1 cellular context compared by ENCODE assay signal in the genomic region with DNA sequence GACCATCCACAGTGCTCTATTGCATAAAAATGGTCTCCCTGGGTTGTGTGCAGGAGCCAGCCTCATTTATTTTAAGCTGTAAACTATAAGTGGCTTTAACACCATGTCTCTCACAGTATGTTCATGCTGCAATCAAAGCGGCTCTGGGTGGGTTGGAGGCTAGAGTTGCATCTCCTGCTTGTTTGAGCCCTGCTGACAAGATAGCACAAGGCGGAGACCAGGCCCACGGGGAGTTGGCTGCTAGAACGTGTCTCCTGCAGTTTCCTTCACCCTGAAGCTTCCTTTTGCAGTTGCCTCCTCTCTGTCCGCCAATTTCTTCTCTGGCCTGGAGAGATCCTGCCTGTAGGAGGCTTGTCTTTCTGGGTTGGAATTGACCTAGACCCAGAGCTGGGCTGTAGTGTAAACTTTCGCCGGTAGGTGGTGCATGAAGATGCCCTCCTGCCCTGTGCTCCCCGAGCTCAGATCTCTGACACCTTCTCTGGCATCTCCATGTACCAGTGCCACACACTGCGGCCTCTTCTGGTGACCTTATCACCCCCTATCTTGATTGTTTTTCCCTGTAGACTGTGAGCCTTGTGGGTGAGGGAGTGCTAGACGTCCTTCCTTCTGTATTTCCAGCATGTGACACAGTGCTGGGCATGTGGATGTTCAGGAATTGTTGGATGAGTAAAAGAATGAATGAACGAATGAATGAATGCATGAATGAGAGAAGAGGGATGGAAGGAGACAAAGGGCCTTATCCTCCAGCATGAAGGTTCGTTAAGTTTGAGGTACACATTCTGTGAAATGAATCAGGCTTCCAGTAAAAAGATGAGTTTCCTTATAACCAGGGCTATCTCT.
TF ChIP-seq lines count a peak whose summit lies in the region.

No MANE protein-coding gene starts in this region.

TF ChIP-seq in HepG2, 621 proteins besides CTCF, POLR2A, EP300 and RAD21 (continued from another document and continues in another):
- TF ChIP-seq, protein P1, sequence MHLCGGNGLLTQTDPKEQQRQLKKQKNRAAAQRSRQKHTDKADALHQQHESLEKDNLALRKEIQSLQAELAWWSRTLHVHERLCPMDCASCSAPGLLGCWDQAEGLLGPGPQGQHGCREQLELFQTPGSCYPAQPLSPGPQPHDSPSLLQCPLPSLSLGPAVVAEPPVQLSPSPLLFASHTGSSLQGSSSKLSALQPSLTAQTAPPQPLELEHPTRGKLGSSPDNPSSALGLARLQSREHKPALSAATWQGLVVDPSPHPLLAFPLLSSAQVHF (CRISPR knock-in tag; IDR thresholded peaks at IDR 0.05), result no peak
- TF ChIP-seq FOXP4 (CRISPR knock-in tag; IDR thresholded peaks at IDR 0.05), result no peak
- no peak for TF ChIP-seq ELF1 (CRISPR knock-in tag; IDR thresholded peaks at IDR 0.05)
- TF ChIP-seq ZNF644 (CRISPR knock-in tag; IDR thresholded peaks at IDR 0.05; ENCODE audit: low read depth), result peak; percentile 21; the same call in 1 of the 2 replicates
- TF ChIP-seq TBX2 (CRISPR knock-in tag; IDR thresholded peaks at IDR 0.05; ENCODE audit: borderline replicate concordance), result 0 out of 2 replicates have a peak, but pooled peaks have one; percentile 18
- TF ChIP-seq, protein P2, sequence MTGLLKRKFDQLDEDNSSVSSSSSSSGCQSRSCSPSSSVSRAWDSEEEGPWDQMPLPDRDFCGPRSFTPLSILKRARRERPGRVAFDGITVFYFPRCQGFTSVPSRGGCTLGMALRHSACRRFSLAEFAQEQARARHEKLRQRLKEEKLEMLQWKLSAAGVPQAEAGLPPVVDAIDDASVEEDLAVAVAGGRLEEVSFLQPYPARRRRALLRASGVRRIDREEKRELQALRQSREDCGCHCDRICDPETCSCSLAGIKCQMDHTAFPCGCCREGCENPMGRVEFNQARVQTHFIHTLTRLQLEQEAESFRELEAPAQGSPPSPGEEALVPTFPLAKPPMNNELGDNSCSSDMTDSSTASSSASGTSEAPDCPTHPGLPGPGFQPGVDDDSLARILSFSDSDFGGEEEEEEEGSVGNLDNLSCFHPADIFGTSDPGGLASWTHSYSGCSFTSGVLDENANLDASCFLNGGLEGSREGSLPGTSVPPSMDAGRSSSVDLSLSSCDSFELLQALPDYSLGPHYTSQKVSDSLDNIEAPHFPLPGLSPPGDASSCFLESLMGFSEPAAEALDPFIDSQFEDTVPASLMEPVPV (CRISPR knock-in tag; IDR thresholded peaks at IDR 0.05), result no peak
- no peak for TF ChIP-seq POGZ (CRISPR knock-in tag; IDR thresholded peaks at IDR 0.05)
- no peak for TF ChIP-seq IRX3 (CRISPR knock-in tag; IDR thresholded peaks at IDR 0.05; ENCODE audit: borderline replicate concordance, low read depth)
- no peak for TF ChIP-seq ATF1 (CRISPR knock-in tag; IDR thresholded peaks at IDR 0.05)
- peak; percentile 28; the same call in 1 of the 2 replicates for TF ChIP-seq FOSL2 (CRISPR knock-in tag; IDR thresholded peaks at IDR 0.05)
- TF ChIP-seq ZNF10 (CRISPR knock-in tag; IDR thresholded peaks at IDR 0.05; ENCODE audit: borderline replicate concordance, low read depth), result no peak
- no peak for TF ChIP-seq CBFB (CRISPR knock-in tag; IDR thresholded peaks at IDR 0.05)
- no peak for TF ChIP-seq ZNF616 (CRISPR knock-in tag; IDR thresholded peaks at IDR 0.05; ENCODE audit: low read depth)
- peak; percentile 20 for TF ChIP-seq YY1 (IDR thresholded peaks at IDR 0.05; ENCODE audit: insufficient read depth, insufficient replicate concordance, low read depth, low read length)
- TF ChIP-seq ZNF547 (CRISPR knock-in tag; IDR thresholded peaks at IDR 0.05), result 0 out of 2 replicates have a peak, but pooled peaks have one; percentile 46
- TF ChIP-seq ZNF572 (CRISPR knock-in tag; IDR thresholded peaks at IDR 0.05), result 0 out of 2 replicates have a peak, but pooled peaks have one; percentile 35
- TF ChIP-seq ZNF564 (CRISPR knock-in tag; IDR thresholded peaks at IDR 0.05), result no peak
- no peak for TF ChIP-seq NONO (IDR thresholded peaks at IDR 0.05)
- TF ChIP-seq NONO (CRISPR knock-in tag; conservative IDR thresholded peaks at IDR 0.05), result no peak
- no peak for TF ChIP-seq FOXP1 (IDR thresholded peaks at IDR 0.05)
- TF ChIP-seq FOXP1 (CRISPR knock-in tag; IDR thresholded peaks at IDR 0.05), result no peak
- TF ChIP-seq FOXO4 (CRISPR knock-in tag; conservative IDR thresholded peaks at IDR 0.05), result no peak
- no peak for TF ChIP-seq WIZ (CRISPR knock-in tag; IDR thresholded peaks at IDR 0.05)
- no peak for TF ChIP-seq ZBTB49 (CRISPR knock-in tag; IDR thresholded peaks at IDR 0.05; ENCODE audit: borderline replicate concordance)
- no peak for TF ChIP-seq MTF2 (CRISPR knock-in tag; IDR thresholded peaks at IDR 0.05; ENCODE audit: borderline replicate concordance)
- no peak for TF ChIP-seq ZNF232 (CRISPR knock-in tag; IDR thresholded peaks at IDR 0.05; ENCODE audit: borderline replicate concordance)
- TF ChIP-seq, protein P3, sequence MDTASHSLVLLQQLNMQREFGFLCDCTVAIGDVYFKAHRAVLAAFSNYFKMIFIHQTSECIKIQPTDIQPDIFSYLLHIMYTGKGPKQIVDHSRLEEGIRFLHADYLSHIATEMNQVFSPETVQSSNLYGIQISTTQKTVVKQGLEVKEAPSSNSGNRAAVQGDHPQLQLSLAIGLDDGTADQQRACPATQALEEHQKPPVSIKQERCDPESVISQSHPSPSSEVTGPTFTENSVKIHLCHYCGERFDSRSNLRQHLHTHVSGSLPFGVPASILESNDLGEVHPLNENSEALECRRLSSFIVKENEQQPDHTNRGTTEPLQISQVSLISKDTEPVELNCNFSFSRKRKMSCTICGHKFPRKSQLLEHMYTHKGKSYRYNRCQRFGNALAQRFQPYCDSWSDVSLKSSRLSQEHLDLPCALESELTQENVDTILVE (CRISPR knock-in tag; IDR thresholded peaks at IDR 0.05), result no peak
- TF ChIP-seq ZNF749 (CRISPR knock-in tag; IDR thresholded peaks at IDR 0.05; ENCODE audit: borderline replicate concordance), result no peak
- TF ChIP-seq ZNF33A (CRISPR knock-in tag; IDR thresholded peaks at IDR 0.05; ENCODE audit: borderline replicate concordance), result no peak
- TF ChIP-seq SALL1 (CRISPR knock-in tag; IDR thresholded peaks at IDR 0.05), result peak; percentile 10; the same call in 1 of the 2 replicates
- TF ChIP-seq PRDM4 (CRISPR knock-in tag; IDR thresholded peaks at IDR 0.05; ENCODE audit: borderline replicate concordance), result no peak
- TF ChIP-seq, protein P4, sequence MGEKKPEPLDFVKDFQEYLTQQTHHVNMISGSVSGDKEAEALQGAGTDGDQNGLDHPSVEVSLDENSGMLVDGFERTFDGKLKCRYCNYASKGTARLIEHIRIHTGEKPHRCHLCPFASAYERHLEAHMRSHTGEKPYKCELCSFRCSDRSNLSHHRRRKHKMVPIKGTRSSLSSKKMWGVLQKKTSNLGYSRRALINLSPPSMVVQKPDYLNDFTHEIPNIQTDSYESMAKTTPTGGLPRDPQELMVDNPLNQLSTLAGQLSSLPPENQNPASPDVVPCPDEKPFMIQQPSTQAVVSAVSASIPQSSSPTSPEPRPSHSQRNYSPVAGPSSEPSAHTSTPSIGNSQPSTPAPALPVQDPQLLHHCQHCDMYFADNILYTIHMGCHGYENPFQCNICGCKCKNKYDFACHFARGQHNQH (CRISPR knock-in tag; IDR thresholded peaks at IDR 0.05), result no peak
- no peak for TF ChIP-seq ZNF230 (CRISPR knock-in tag; IDR thresholded peaks at IDR 0.05)
- TF ChIP-seq ZMYM4 (CRISPR knock-in tag; IDR thresholded peaks at IDR 0.05), result peak; percentile 33; the same call in 1 of the 2 replicates
- no peak for TF ChIP-seq HNRNPH1 (optimal IDR thresholded peaks at IDR 0.05; ENCODE audit: low read depth, low read length)
- TF ChIP-seq, protein P5, sequence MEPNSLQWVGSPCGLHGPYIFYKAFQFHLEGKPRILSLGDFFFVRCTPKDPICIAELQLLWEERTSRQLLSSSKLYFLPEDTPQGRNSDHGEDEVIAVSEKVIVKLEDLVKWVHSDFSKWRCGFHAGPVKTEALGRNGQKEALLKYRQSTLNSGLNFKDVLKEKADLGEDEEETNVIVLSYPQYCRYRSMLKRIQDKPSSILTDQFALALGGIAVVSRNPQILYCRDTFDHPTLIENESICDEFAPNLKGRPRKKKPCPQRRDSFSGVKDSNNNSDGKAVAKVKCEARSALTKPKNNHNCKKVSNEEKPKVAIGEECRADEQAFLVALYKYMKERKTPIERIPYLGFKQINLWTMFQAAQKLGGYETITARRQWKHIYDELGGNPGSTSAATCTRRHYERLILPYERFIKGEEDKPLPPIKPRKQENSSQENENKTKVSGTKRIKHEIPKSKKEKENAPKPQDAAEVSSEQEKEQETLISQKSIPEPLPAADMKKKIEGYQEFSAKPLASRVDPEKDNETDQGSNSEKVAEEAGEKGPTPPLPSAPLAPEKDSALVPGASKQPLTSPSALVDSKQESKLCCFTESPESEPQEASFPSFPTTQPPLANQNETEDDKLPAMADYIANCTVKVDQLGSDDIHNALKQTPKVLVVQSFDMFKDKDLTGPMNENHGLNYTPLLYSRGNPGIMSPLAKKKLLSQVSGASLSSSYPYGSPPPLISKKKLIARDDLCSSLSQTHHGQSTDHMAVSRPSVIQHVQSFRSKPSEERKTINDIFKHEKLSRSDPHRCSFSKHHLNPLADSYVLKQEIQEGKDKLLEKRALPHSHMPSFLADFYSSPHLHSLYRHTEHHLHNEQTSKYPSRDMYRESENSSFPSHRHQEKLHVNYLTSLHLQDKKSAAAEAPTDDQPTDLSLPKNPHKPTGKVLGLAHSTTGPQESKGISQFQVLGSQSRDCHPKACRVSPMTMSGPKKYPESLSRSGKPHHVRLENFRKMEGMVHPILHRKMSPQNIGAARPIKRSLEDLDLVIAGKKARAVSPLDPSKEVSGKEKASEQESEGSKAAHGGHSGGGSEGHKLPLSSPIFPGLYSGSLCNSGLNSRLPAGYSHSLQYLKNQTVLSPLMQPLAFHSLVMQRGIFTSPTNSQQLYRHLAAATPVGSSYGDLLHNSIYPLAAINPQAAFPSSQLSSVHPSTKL (CRISPR knock-in tag; IDR thresholded peaks at IDR 0.05), result 0 out of 2 replicates have a peak, but pooled peaks have one; percentile 29
- no peak for TF ChIP-seq TFAP4 (IDR thresholded peaks at IDR 0.05; ENCODE audit: borderline replicate concordance, low read depth)
- no peak for TF ChIP-seq JUNB (CRISPR knock-in tag; IDR thresholded peaks at IDR 0.05; ENCODE audit: borderline replicate concordance)
- no peak for TF ChIP-seq RAD51 (IDR thresholded peaks at IDR 0.05; ENCODE audit: borderline replicate concordance)
- TF ChIP-seq ZMYM3 (CRISPR knock-in tag; IDR thresholded peaks at IDR 0.05), result no peak
